32 cellular contexts compared by ENCODE assay signal in genomic region chr4:47434931-47435330, GRCh38.
"Had no signal": no experiment of that assay in that cellular context is flagged by ENCODE, and none has a peak within 500 bp of the region (broad histone marks: within the 10 kb centered on the region; RNA-seq: fewer than 3 reads in every experiment).

No MANE protein-coding gene starts in this region.

- H3K9me3 ChIP-seq: MG63 had no signal

- H3K36me3 ChIP-seq: MG63 had no signal

- H3K4me3 ChIP-seq: MG63 had no signal

- H3K27ac ChIP-seq: KMS-11 had no signal

- H3K27me3 ChIP-seq: MG63 had no signal

- DNase-seq: Karpas-422, KG1, MG63, MM.1S, MV-4-11, NCI-H1048, NCI-H1092, NCI-H1092 treated with DMSO at 0.1 percent for 48 hours, NCI-H1105, NCI-H1105 treated with DMSO at 0.1 percent for 48 hours, NCI-H1417 treated with DMSO at 0.1 percent for 48 hours, NCI-H1436, NCI-H1436 treated with DMSO at 0.1 percent for 48 hours, NCI-H1694, NCI-H1694 treated with DMSO at 0.1 percent for 48 hours, NCI-H187, NCI-H187 treated with DMSO at 0.1 percent for 48 hours, NCI-H2029, NCI-H2029 treated with DMSO at 0.1 percent for 48 hours, NCI-H2081, NCI-H2081 treated with DMSO at 0.1 percent for 48 hours, NCI-H2107, NCI-H2171, NCI-H2171 treated with DMSO at 0.1 percent for 48 hours, NCI-H2227 treated with DMSO at 0.1 percent for 48 hours, NCI-H226, NCI-H345, NCI-H446, NCI-H446 treated with DMSO at 0.1 percent for 48 hours, NCI-H510A, NCI-H510A treated with DMSO at 0.1 percent for 48 hours had no signal
